1 cellular context compared by ENCODE assay signal in genomic region chr10:73742454-73742734, GRCh38.
TF ChIP-seq lines count a peak whose summit lies in the region.

No MANE protein-coding gene starts in this region.

TF ChIP-seq in HCT116, 20 proteins besides CTCF, POLR2A, EP300 and RAD21 (continued from another document):
- TF ChIP-seq ZBTB33 (IDR thresholded peaks at IDR 0.05; ENCODE audit: extremely low read depth, insufficient replicate concordance, low read length): no peak
- no peak for TF ChIP-seq SIN3A (IDR thresholded peaks at IDR 0.05; ENCODE audit: low read depth)
- no peak for TF ChIP-seq POLR2AphosphoS5 (IDR thresholded peaks at IDR 0.05; ENCODE audit: low read depth, low read length)
- no peak for TF ChIP-seq EZH2phosphoT487 (IDR thresholded peaks at IDR 0.05; ENCODE audit: borderline replicate concordance)
- TF ChIP-seq EZH2 (IDR thresholded peaks at IDR 0.05): no peak
- no peak for TF ChIP-seq TCF7L2 (IDR thresholded peaks at IDR 0.05; ENCODE audit: borderline replicate concordance, extremely low read depth, insufficient read depth, insufficient read length)
- no peak for TF ChIP-seq REST (IDR thresholded peaks at IDR 0.05; ENCODE audit: low read depth)
- TF ChIP-seq JUND (IDR thresholded peaks at IDR 0.05): no peak
- TF ChIP-seq ZFX (IDR thresholded peaks at IDR 0.05): no peak
- TF ChIP-seq FOSL1 (IDR thresholded peaks at IDR 0.05; ENCODE audit: low read depth): no peak
- TF ChIP-seq ZNF274 (IDR thresholded peaks at IDR 0.05; ENCODE audit: low read depth, low read length): no peak
- TF ChIP-seq SP1 (IDR thresholded peaks at IDR 0.05; ENCODE audit: low read depth): no peak
- no peak for TF ChIP-seq SRF (IDR thresholded peaks at IDR 0.05; ENCODE audit: low read depth)
- TF ChIP-seq MAX (IDR thresholded peaks at IDR 0.05): no peak
